In the genomic region with DNA sequence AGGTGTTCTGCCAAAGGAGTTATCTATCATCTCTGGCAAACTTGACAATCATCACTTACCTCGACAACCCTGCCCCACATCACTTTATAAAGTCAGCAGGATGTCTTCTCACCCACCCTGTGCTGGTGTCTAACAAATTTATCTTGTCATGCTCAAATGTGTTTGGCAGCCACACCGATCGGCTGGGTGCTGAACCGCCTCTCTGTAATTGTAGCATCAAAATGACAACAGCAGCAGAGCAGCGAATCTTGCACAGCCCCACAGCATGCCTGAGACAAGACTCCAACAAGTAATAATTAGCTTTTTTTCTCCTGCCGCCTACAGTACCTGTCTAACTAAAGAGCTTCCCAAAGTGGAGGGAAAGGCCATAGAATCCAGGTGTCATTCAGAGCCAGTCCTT, we compare ENCODE assay signal across 12 cellular contexts.
"Had no signal": no experiment of that assay in that cellular context is flagged by ENCODE, and none has a peak within 500 bp of the region (broad histone marks: within the 10 kb centered on the region; RNA-seq: fewer than 3 reads in every experiment).

No MANE protein-coding gene starts in this region.

- H3K36me3 Mint-ChIP-seq: stimulated activated naive B cell treated with anti-CD40 and anti-IgM and Interleukin-4, amounts not matched to agents 10 μg/mL and 1 μg/mL and 100 μg/mL, for 72 hours had no signal

- H3K36me3 ChIP-seq: thyroid gland had no signal

- H3K27me3 ChIP-seq: dorsolateral prefrontal cortex, thyroid gland had no signal

- DNase-seq: activated CD4-positive, alpha-beta T cell treated with anti-CD3 and anti-CD28 coated beads, Interleukin-2, amount 50 U/mL, for 1 hour; activated CD8-positive, alpha-beta memory T cell treated with anti-CD3 and anti-CD28 coated beads for 24 hours; activated naive CD4-positive, alpha-beta T cell; dorsolateral prefrontal cortex; erythroblast; islet precursor cell; mucosa of descending colon; stimulated activated CD4-positive, alpha-beta T cell treated with anti-CD3 and anti-CD28 coated beads, Interleukin-2, amount 100 ng/mL, for 48 hours; stimulated activated naive B cell treated with anti-CD40 and anti-IgM and Interleukin-4, amounts not matched to agents 10 μg/mL and 1 μg/mL and 100 μg/mL, for 72 hours; thyroid gland had no signal

- H3K4me3 Mint-ChIP-seq: nephron; stimulated activated naive B cell treated with anti-CD40 and anti-IgM and Interleukin-4, amounts not matched to agents 10 μg/mL and 1 μg/mL and 100 μg/mL, for 72 hours had no signal

- H3K27ac ChIP-seq: thyroid gland had no signal

- H3K9me3 Mint-ChIP-seq: nephron; stimulated activated naive B cell treated with anti-CD40 and anti-IgM and Interleukin-4, amounts not matched to agents 10 μg/mL and 1 μg/mL and 100 μg/mL, for 72 hours had no signal

- H3K9me3 ChIP-seq: mucosa of descending colon, thyroid gland had no signal

- H3K4me3 ChIP-seq: dorsolateral prefrontal cortex, mucosa of descending colon, thyroid gland had no signal

- ATAC-seq: left lobe of liver; mucosa of descending colon; stimulated activated naive B cell treated with anti-CD40 and anti-IgM and Interleukin-4, amounts not matched to agents 10 μg/mL and 1 μg/mL and 100 μg/mL, for 72 hours had no signal

- H3K27ac Mint-ChIP-seq: nephron; stimulated activated naive B cell treated with anti-CD40 and anti-IgM and Interleukin-4, amounts not matched to agents 10 μg/mL and 1 μg/mL and 100 μg/mL, for 72 hours had no signal
